ENCODE assay signal across 8 cellular contexts in genomic region chr5:168328804-168329203, GRCh38. TPM values are rescaled to one million over a fixed set of nuclear protein-coding genes. Genes with fewer than 3 reads are reported as not detected.
DNase-seq lines count a peak whose midpoint lies in the region; ATAC-seq and TF ChIP-seq lines count a peak whose summit lies in the region.

No MANE protein-coding gene starts in this region.

- POLR2A ChIA-PET in RWPE1 (lab: Yijun Ruan, JAX; ENCODE audit: low non-redundant PET): no interaction called here

- TF ChIP-seq CTCF in lower lobe of right lung (IDR thresholded peaks at IDR 0.05): no peak
- no peak for TF ChIP-seq CTCF in RWPE1 (conservative IDR thresholded peaks at IDR 0.05; ENCODE audit: low read depth)
- TF ChIP-seq CTCF in testis (IDR thresholded peaks at IDR 0.05): no peak

- ATAC-seq in GM18517 (IDR thresholded peaks at IDR 0.05; ENCODE audit: unreplicated experiment): peak; percentile 51
- peak; percentile 48 for ATAC-seq in HG03039 (IDR thresholded peaks at IDR 0.05; ENCODE audit: unreplicated experiment)
- ATAC-seq in lower lobe of right lung: peak; percentile 81 to 84

- no peaks in the 10 kb centered on the region for H3K36me3 ChIP-seq in lower lobe of right lung
- no peaks in the 10 kb centered on the region for H3K36me3 ChIP-seq in testis (ENCODE audit: low read depth, missing control alignments)

- no peaks in the 10 kb centered on the region for H3K27me3 ChIP-seq in lower lobe of right lung (ENCODE audit: low read depth)
- H3K27me3 ChIP-seq in testis: no peaks in the 10 kb centered on the region

- H3K4me3 ChIP-seq in lower lobe of right lung (no peak overlapping the region), testis (no peak overlapping the region)

- CTCF ChIA-PET in RWPE1 (lab: Yijun Ruan, JAX): interaction anchor here (0.5 kb wide), 1 partner anchor 122 kb away, joined by 3 read pairs; no protein-coding TSS in a partner anchor

- H3K9me3 ChIP-seq in lower lobe of right lung (no peaks in the 10 kb centered on the region), testis (no peaks in the 10 kb centered on the region)

- intact Hi-C loops in lower lobe of right lung (cut with DNase I) (no loop called here), testis (cut with DNase I; ENCODE audit: low total_unique reads) (no loop called here)

- DNase-seq in NOMO-1 treated with dmso at 0.1 percent for 144 hours (lab: John Stamatoyannopoulos, UW; ENCODE audit: unreplicated experiment) (peak; percentile 51), lower lobe of right lung (no peak), amniotic stem cell (lab: John Stamatoyannopoulos, UW) (no peak), RWPE1 (ENCODE audit: low spot score) (no peak), testis (no peak)
- DNase-seq in activated CD4-positive, CD25-positive, alpha-beta regulatory T cell (lab: John Stamatoyannopoulos, UW): no peak

- H3K27ac ChIP-seq in lower lobe of right lung: peak overlapping the region; percentile 42
- no peak overlapping the region for H3K27ac ChIP-seq in RWPE1
- no peak overlapping the region for H3K27ac ChIP-seq in testis

- 53 to 57% methylated on average over 6 of the region's 6 CpGs for WGBS in testis, 2 donors

- TF ChIP-seq POLR2A in testis (IDR thresholded peaks at IDR 0.05): no peak

- H3K4me1 ChIP-seq in lower lobe of right lung (peaks cover 12% of the 10 kb centered on the region), testis (no peaks in the 10 kb centered on the region)

RNA-seq across cellular contexts. Expression of gene WWC1, which starts 37.4 kb away (rescaled TPM):
- total RNA-seq in lower lobe of right lung (61.9 TPM), testis (1 to 10 TPM; 3.7 to 5.6 TPM)
- 6.0 TPM for polyA plus RNA-seq in testis (ENCODE audit: insufficient read depth, low read depth, low replicate concordance)
